Comparison of ENCODE assay signal across 19 cellular contexts in genomic region chr3:154025007-154025406, GRCh38.
"Had no signal": no experiment of that assay in that cellular context is flagged by ENCODE, and none has a peak within 500 bp of the region (broad histone marks: within the 10 kb centered on the region; RNA-seq: fewer than 3 reads in every experiment).

No MANE protein-coding gene starts in this region.

- H3K27ac ChIP-seq: SJSA1, SK-N-MC had no signal

- H3K4me3 ChIP-seq: MG63, SJSA1, SK-N-MC had no signal

- H3K36me3 ChIP-seq: MG63, SJSA1 had no signal

- H3K27me3 ChIP-seq: MG63, SJSA1 had no signal

- DNase-seq: IMR-90, Karpas-422, KG1, MG63, NCI-H1092, NCI-H1105 treated with DMSO at 0.1 percent for 48 hours, NCI-H146, NCI-H1694 treated with DMSO at 0.1 percent for 48 hours, NCI-H1930, NCI-H2171, NCI-H524, NCI-H526 treated with DMSO at 0.1 percent for 48 hours, NCI-H774, Right ventricle myocardium superior, RPMI8226, SIG-M5 had no signal

- ATAC-seq: HepG2 had no signal

- H3K9me3 ChIP-seq: MG63, SJSA1 had no signal
